In the genomic region with DNA sequence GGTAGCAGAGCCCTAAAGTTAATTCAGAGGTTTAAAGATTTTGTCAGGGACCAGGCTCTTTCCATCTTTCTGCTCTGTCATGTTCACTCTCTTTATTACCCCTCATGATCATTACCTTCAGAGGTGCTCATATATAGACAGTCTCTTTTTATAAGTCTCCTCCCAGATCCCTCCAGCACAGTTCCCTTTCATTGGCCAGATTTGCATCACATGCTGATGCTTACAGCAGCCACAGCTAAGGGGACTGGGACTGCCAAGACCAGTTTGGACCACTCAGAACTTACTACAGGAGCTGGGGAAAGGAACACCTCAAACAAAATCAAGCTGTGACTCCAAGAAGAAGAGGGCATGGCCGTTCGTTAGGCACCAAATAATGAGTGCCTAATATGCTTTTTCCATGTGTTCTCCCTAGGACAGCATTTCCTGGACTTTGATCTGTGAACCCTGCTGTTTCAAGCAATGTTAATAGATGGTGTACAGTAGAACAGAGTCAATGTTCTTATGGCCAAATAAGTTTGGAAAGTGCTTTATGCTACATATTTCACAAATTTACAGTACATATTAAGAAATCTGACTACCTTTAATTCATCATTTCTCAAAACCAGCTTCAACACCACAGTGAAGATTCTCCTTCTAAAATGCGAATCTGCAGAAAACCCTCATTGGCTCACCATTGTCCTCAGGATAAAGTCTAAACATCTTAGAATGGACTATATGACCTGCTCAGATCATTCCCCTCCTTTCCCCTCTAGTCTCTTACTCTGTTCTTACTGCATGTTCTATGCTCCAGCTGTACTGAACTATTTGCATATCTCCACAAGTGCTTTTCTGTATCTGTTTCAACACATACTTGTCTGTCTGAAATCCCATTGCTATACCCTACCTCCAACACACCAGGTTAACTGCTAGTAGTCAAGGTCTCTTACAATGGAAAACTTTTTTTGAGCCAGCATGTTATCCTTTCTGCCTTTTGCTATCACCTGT, we compare ENCODE assay signal across 1 cellular context.
TF ChIP-seq lines count a peak whose summit lies in the region.

No MANE protein-coding gene starts in this region.

TF ChIP-seq in GM23338, 12 proteins besides CTCF, POLR2A, EP300 and RAD21 (continued from another document):
- TF ChIP-seq, protein P1, sequence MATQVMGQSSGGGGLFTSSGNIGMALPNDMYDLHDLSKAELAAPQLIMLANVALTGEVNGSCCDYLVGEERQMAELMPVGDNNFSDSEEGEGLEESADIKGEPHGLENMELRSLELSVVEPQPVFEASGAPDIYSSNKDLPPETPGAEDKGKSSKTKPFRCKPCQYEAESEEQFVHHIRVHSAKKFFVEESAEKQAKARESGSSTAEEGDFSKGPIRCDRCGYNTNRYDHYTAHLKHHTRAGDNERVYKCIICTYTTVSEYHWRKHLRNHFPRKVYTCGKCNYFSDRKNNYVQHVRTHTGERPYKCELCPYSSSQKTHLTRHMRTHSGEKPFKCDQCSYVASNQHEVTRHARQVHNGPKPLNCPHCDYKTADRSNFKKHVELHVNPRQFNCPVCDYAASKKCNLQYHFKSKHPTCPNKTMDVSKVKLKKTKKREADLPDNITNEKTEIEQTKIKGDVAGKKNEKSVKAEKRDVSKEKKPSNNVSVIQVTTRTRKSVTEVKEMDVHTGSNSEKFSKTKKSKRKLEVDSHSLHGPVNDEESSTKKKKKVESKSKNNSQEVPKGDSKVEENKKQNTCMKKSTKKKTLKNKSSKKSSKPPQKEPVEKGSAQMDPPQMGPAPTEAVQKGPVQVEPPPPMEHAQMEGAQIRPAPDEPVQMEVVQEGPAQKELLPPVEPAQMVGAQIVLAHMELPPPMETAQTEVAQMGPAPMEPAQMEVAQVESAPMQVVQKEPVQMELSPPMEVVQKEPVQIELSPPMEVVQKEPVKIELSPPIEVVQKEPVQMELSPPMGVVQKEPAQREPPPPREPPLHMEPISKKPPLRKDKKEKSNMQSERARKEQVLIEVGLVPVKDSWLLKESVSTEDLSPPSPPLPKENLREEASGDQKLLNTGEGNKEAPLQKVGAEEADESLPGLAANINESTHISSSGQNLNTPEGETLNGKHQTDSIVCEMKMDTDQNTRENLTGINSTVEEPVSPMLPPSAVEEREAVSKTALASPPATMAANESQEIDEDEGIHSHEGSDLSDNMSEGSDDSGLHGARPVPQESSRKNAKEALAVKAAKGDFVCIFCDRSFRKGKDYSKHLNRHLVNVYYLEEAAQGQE (IDR thresholded peaks at IDR 0.05; ENCODE audit: unreplicated experiment), result no peak
- no peak for TF ChIP-seq JUNB (IDR thresholded peaks at IDR 0.05; ENCODE audit: unreplicated experiment)
- no peak for TF ChIP-seq POLR2AphosphoS5 (IDR thresholded peaks at IDR 0.05; ENCODE audit: low read depth)
- TF ChIP-seq EZH2 (IDR thresholded peaks at IDR 0.05; ENCODE audit: low read depth, unreplicated experiment), result no peak
